In the genomic region with DNA sequence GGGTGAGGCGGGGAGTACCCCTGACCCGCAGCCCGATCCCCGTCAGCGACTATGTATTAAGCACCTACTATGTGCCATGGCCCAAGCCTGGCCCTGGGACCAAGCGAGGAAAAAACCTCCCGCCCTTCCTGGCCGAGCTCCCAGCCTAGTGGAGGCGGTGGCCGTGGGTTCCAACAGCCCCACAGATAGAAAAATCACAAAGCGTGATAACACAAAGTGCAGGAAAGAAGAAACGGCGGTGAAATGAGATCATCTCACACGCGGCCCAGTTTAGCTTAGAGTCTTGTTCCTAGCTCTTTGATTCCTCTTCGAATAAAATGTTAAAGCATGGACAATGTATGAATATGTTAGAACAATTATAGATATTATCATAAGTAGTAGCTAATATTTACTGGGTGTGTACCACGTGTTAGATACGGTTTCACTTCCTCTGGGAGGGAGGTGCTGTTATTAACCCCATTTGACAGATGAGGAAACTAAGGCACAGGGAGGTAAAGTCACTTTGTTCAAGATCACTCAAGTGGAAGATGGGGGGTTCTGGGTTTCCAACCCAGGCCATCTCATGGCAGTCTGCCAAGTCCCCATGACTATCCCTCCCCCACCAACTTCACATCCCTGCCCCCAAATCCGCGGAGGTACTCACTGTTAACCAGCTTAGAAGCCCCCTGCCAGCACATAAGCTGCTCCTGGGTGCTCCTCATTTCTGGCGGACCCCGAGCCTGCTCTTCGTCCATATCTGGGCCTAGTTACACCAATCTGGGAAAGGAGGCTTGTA, we compare ENCODE assay signal across 1 cellular context.
TF ChIP-seq lines count a peak whose summit lies in the region.

No MANE protein-coding gene starts in this region.

TF ChIP-seq in HepG2, 621 proteins besides CTCF, POLR2A, EP300 and RAD21:
- TF ChIP-seq, protein P1, sequence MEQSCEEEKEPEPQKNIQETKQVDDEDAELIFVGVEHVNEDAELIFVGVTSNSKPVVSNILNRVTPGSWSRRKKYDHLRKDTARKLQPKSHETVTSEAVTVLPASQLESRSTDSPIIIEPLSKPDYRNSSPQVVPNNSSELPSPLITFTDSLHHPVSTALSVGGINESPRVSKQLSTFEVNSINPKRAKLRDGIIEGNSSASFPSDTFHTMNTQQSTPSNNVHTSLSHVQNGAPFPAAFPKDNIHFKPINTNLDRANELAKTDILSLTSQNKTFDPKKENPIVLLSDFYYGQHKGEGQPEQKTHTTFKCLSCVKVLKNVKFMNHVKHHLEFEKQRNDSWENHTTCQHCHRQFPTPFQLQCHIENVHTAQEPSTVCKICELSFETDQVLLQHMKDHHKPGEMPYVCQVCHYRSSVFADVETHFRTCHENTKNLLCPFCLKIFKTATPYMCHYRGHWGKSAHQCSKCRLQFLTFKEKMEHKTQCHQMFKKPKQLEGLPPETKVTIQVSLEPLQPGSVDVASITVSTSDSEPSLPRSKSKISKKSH (CRISPR knock-in tag; IDR thresholded peaks at IDR 0.05; ENCODE audit: borderline replicate concordance), result no peak
- TF ChIP-seq ZNF629 (CRISPR knock-in tag; conservative IDR thresholded peaks at IDR 0.05) (peak; percentile 50; the same call in 1 of the 2 replicates), HOXA5 (CRISPR knock-in tag; IDR thresholded peaks at IDR 0.05) (no peak), ZKSCAN1 (IDR thresholded peaks at IDR 0.05; ENCODE audit: low read length) (peak; percentile 93)
